30 cellular contexts compared by ENCODE assay signal in genomic region chr21:24693779-24694178, GRCh38.
A peak's percentile ranks its signal among the peaks of the same experiment; 100 is the strongest.
DNase-seq lines count a peak whose midpoint lies in the region; ATAC-seq and TF ChIP-seq lines count a peak whose summit lies in the region.
"Had no signal": no experiment of that assay in that cellular context is flagged by ENCODE, and none has a peak within 500 bp of the region (broad histone marks: within the 10 kb centered on the region; RNA-seq: fewer than 3 reads in every experiment).

No MANE protein-coding gene starts in this region.

- H3K4me2 ChIP-seq in mammary epithelial cell (ENCODE audit: insufficient read depth, low read depth, low read length): no peak overlapping the region

- no peak overlapping the region for H3K27ac ChIP-seq in mammary epithelial cell (ENCODE audit: insufficient read depth, low read depth, low read length)
- H3K27ac ChIP-seq: ascending aorta, HL-60, neutrophil, prostate gland had no signal

- in situ Hi-C loops in mammary epithelial cell (cut with MboI; ENCODE audit: low sequenced_read_pairs in 2 of 2): no loop called here

- no peak for TF ChIP-seq CTCF in MCF 10A (IDR thresholded peaks at IDR 0.05; ENCODE audit: unreplicated experiment)
- TF ChIP-seq CTCF in mammary epithelial cell (conservative IDR thresholded peaks at IDR 0.05 in 1 of 2, IDR thresholded peaks at IDR 0.05 in 1 of 2; ENCODE audit: extremely low read depth in 1 of 2, insufficient read depth in 1 of 2, low read depth in 1 of 2, low read length in 2 of 2): no peak

- dilution Hi-C loops in mammary epithelial cell (cut with HindIII; ENCODE audit: low sequenced_read_pairs): no loop called here

- intact Hi-C loops in MCF 10A (cut with micrococcal nuclease) (no loop called here), mammary epithelial cell (cut with micrococcal nuclease) (no loop called here)

- H3K4me1 Mint-ChIP-seq in MCF 10A (ENCODE audit: insufficient read depth, unreplicated experiment): peaks cover 5% of the 10 kb centered on the region
- H3K4me1 Mint-ChIP-seq: activated T-helper 17 cell treated with anti-CD3 and anti-CD28 coated beads, Interleukin-2, amount 50 U/mL, for 72 hours; B cell; CD8-positive, alpha-beta memory T cell; central memory CD8-positive, alpha-beta T cell had no signal

- H3K27me3 ChIP-seq in mammary epithelial cell (ENCODE audit: insufficient read depth, low read length): no peaks in the 10 kb centered on the region
- H3K27me3 ChIP-seq: ascending aorta, neutrophil had no signal

- POLR2A ChIA-PET in MCF 10A (lab: Yijun Ruan, JAX): interaction anchor here (0.6 to 1.0 kb wide), 3 partner anchors 20 to 622 kb away, joined by 3 to 4 read pairs (median 3); no protein-coding TSS in a partner anchor

- H3K4me1 ChIP-seq in mammary epithelial cell (ENCODE audit: insufficient read depth, low read length): no peaks in the 10 kb centered on the region
- H3K4me1 ChIP-seq: ascending aorta, HAP-1, prostate gland had no signal

- H3K27ac Mint-ChIP-seq in MCF 10A (ENCODE audit: low read depth, unreplicated experiment): peak overlapping the region; percentile 32
- H3K27ac Mint-ChIP-seq: activated naive CD8-positive, alpha-beta T cell; activated T-helper 17 cell treated with anti-CD3 and anti-CD28 coated beads, Interleukin-2, amount 50 U/mL, for 72 hours; B cell; CD8-positive, alpha-beta memory T cell; memory B cell had no signal

- H3K9me3 Mint-ChIP-seq in MCF 10A (ENCODE audit: unreplicated experiment): no peaks in the 10 kb centered on the region
- H3K9me3 Mint-ChIP-seq: activated T-helper 17 cell treated with anti-CD3 and anti-CD28 coated beads, Interleukin-2, amount 50 U/mL, for 72 hours; memory B cell had no signal

- H2AFZ ChIP-seq in mammary epithelial cell (ENCODE audit: low read depth, low read length): no peak overlapping the region

- 64% methylated on average over 2 of the region's 2 CpGs for WGBS in mammary epithelial cell (ENCODE audit: low coverage, missing lambda C conversion rate)

- CTCF ChIA-PET in MCF 10A (lab: Yijun Ruan, JAX): interaction anchor here (0.7 to 0.8 kb wide), 2 partner anchors 303 to 800 kb away, joined by 3 read pairs; no protein-coding TSS in a partner anchor
- CTCF ChIA-PET in mammary epithelial cell (lab: Charles Lee; ENCODE audit: low non-redundant PET): no interaction called here

- BruUV-seq in MCF 10A (replicated peaks; lab: Mats Ljungman, UMichigan) (no TSS peak), mammary epithelial cell (replicated peaks; lab: Mats Ljungman, UMichigan) (no TSS peak)

- no peaks in the 10 kb centered on the region for H3K79me2 ChIP-seq in mammary epithelial cell (ENCODE audit: insufficient read depth, low read length)

- ATAC-seq in esophagus mucosa: no peak
- ATAC-seq in GM19463 (IDR thresholded peaks at IDR 0.05; ENCODE audit: unreplicated experiment): no peak
- ATAC-seq: activated T-helper 17 cell treated with anti-CD3 and anti-CD28 coated beads, Interleukin-2, amount 50 U/mL, for 72 hours; left cardiac atrium had no signal

- no peaks in the 10 kb centered on the region for H3K36me3 ChIP-seq in mammary epithelial cell (ENCODE audit: insufficient read depth, low read length)
- H3K36me3 ChIP-seq: ascending aorta, HAP-1, neutrophil, prostate gland had no signal

- H3K27me3 Mint-ChIP-seq in MCF 10A (ENCODE audit: insufficient read depth, unreplicated experiment): no peaks in the 10 kb centered on the region
- H3K27me3 Mint-ChIP-seq: activated naive CD8-positive, alpha-beta T cell; activated T-helper 17 cell treated with anti-CD3 and anti-CD28 coated beads, Interleukin-2, amount 50 U/mL, for 72 hours; CD8-positive, alpha-beta memory T cell; central memory CD8-positive, alpha-beta T cell; memory B cell had no signal

- H3K4me3 Mint-ChIP-seq in MCF 10A (ENCODE audit: unreplicated experiment): peak overlapping the region; percentile 69
- H3K4me3 Mint-ChIP-seq: activated naive CD8-positive, alpha-beta T cell; activated T-helper 17 cell treated with anti-CD3 and anti-CD28 coated beads, Interleukin-2, amount 50 U/mL, for 72 hours; B cell; CD8-positive, alpha-beta memory T cell; central memory CD8-positive, alpha-beta T cell; memory B cell had no signal

- H3K9me3 ChIP-seq in mammary epithelial cell (replicated peaks; ENCODE audit: insufficient read depth, low read length): peaks cover 19% of the 10 kb centered on the region
- H3K9me3 ChIP-seq: ascending aorta, HAP-1, neutrophil, prostate gland had no signal

- no peak overlapping the region for H3K9ac ChIP-seq in mammary epithelial cell (ENCODE audit: insufficient read depth, low read length)

- H3K36me3 Mint-ChIP-seq in MCF 10A (ENCODE audit: insufficient read depth, unreplicated experiment): no peaks in the 10 kb centered on the region
- H3K36me3 Mint-ChIP-seq: activated naive CD8-positive, alpha-beta T cell; CD8-positive, alpha-beta memory T cell; memory B cell had no signal

- H4K20me1 ChIP-seq in mammary epithelial cell (ENCODE audit: insufficient read depth, low read length): no peaks in the 10 kb centered on the region

- peak; percentile 40 for DNase-seq in MCF 10A (ENCODE audit: unreplicated experiment)
- DNase-seq in mammary epithelial cell: no peak
- peak; percentile 4 for DNase-seq in NCI-H774 (lab: John Stamatoyannopoulos, UW)
- DNase-seq in astrocyte of the hippocampus (ENCODE audit: low read depth, low spot score): peak; percentile 15
- no peak for DNase-seq in activated effector memory CD4-positive, alpha-beta T cell treated with anti-CD3 and anti-CD28 coated beads, Interleukin-2, amount 50 U/mL, for 16 hours
- DNase-seq in inferior parietal cortex (ENCODE audit: extremely low spot score): no peak
- DNase-seq: activated CD8-positive, alpha-beta memory T cell treated with anti-CD3 and anti-CD28 coated beads, Interleukin-2, amount 50 U/mL, for 4 hours; CD8-positive, alpha-beta memory T cell; DMS153; GDM1; glutamatergic neuron; IMR-90; left cardiac atrium; NCI-H1417 treated with DMSO at 0.1 percent for 48 hours; NCI-H510A; RPMI8226; T1000; trophoblast cell had no signal

- H3K4me3 ChIP-seq in mammary epithelial cell (replicated peaks in 1 of 3; ENCODE audit: insufficient read depth in 1 of 3, low read depth in 2 of 3, low read length in 3 of 3): no peak overlapping the region
- H3K4me3 ChIP-seq: ascending aorta, HAP-1, prostate gland had no signal

Comparison
In these comparisons a context has a peak if more than half of its experiments do, and no peak if none do; other contexts are left out.
1. DNase-seq: peak in MCF 10A (single experiment), NCI-H774 (single experiment) and astrocyte of the hippocampus (single experiment); none in mammary epithelial cell (single experiment), activated effector memory CD4-positive, alpha-beta T cell treated with anti-CD3 and anti-CD28 coated beads, Interleukin-2, amount 50 U/mL, for 16 hours (single experiment) and inferior parietal cortex (single experiment).